In genomic region chr3:151964768-151965167, GRCh38 we compare ENCODE assay signal across 18 cellular contexts.
"Had no signal": no experiment of that assay in that cellular context is flagged by ENCODE, and none has a peak within 500 bp of the region (broad histone marks: within the 10 kb centered on the region; RNA-seq: fewer than 3 reads in every experiment).

No MANE protein-coding gene starts in this region.

- H3K9me3 ChIP-seq: gastrocnemius medialis, heart left ventricle, left ventricle myocardium inferior, spleen, thoracic aorta had no signal

- H3K27me3 ChIP-seq: gastrocnemius medialis, heart left ventricle, neural progenitor cell, spleen, upper lobe of left lung had no signal

- H3K27ac ChIP-seq: gastrocnemius medialis, heart left ventricle, left ventricle myocardium inferior, neural progenitor cell, spleen, thoracic aorta, upper lobe of left lung had no signal

- H3K4me3 ChIP-seq: gastrocnemius medialis, heart left ventricle, left ventricle myocardium inferior, neural progenitor cell, spleen, thoracic aorta, upper lobe of left lung had no signal

- H3K36me3 ChIP-seq: gastrocnemius medialis, heart left ventricle, left ventricle myocardium inferior, neural progenitor cell, spleen, thoracic aorta, upper lobe of left lung had no signal

- H2AFZ ChIP-seq: neural progenitor cell had no signal

- H3K4me1 ChIP-seq: gastrocnemius medialis, heart left ventricle, left ventricle myocardium inferior, neural progenitor cell, spleen, upper lobe of left lung had no signal

- DNase-seq: activated CD4-positive, alpha-beta memory T cell treated with anti-CD3 and anti-CD28 coated beads, Interleukin-2, amount 10 ng/mL, durations not matched to agents 7 days and 5 days; activated CD4-positive, alpha-beta T cell treated with anti-CD3 and anti-CD28 coated beads for 48 hours; activated CD4-positive, CD25-positive, alpha-beta regulatory T cell; activated CD8-positive, alpha-beta memory T cell treated with anti-CD3 and anti-CD28 coated beads, Interleukin-2, amount 10 ng/mL, durations not matched to agents 7 days and 5 days; amniotic stem cell; caudate nucleus; gastrocnemius medialis; heart left ventricle; kidney glomerular epithelial cell; left ventricle myocardium inferior; naive thymus-derived CD4-positive, alpha-beta T cell; spleen; stimulated activated naive B cell treated with anti-CD40 and anti-IgM and Interleukin-4, amounts not matched to agents 10 μg/mL and 1 μg/mL and 100 μg/mL, for 72 hours; T-helper 1 cell; T-helper 9 cell; upper lobe of left lung had no signal

- H3K9ac ChIP-seq: neural progenitor cell had no signal

- H3K4me2 ChIP-seq: neural progenitor cell had no signal
